1 cellular context compared by ENCODE assay signal in the genomic region with DNA sequence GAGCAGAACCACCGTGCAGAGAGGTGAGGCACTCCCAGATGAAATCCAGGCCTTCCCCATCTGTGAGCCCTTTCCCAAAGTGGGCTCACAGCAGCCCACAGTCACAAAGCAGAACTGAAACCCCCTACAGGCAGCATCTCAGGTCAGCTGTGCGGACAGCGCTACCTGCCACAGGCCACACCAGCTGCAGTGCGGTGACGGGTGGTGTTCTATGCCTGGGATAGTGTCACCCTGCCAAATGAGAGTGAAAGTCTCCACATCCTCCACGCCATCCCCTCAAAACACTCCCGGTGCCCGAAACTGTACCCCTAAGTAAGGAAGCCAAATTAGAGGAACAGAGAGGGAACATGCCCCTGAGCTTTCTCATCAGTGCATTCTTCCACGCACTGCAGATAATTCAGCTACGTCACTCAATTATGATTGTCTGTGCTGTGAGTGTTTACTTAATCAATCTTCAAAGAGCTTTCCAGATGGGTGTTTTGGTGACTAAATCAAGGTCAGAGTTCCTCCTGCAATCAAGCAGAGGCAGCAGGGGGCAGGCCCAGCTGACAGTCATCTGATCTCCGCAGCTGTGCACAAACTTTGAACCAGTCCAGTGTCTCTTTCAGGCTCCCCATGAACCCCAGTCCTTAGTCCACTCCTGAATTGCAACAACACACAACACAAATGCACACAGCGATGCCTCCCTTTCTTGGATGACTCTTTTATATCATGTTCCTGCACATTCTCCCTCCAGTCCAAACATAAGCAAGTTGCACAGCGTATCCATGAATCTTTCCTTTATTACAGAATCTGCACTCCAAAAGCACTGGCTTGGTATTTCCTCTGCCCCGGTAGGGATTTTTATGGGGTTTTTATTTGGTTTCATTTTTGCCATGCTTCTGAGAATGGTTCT.
TF ChIP-seq lines count a peak whose summit lies in the region.

No MANE protein-coding gene starts in this region.

TF ChIP-seq in H1, 55 proteins besides CTCF, POLR2A, EP300 and RAD21 (continued from another document):
- TF ChIP-seq JUN (IDR thresholded peaks at IDR 0.05; ENCODE audit: low read depth, low read length) (no peak), TBP (IDR thresholded peaks at IDR 0.05; ENCODE audit: low read depth, low read length) (no peak), POU5F1 (IDR thresholded peaks at IDR 0.05; ENCODE audit: low read depth, low read length) (no peak)
